ENCODE assay signal across 30 cellular contexts in the genomic region with DNA sequence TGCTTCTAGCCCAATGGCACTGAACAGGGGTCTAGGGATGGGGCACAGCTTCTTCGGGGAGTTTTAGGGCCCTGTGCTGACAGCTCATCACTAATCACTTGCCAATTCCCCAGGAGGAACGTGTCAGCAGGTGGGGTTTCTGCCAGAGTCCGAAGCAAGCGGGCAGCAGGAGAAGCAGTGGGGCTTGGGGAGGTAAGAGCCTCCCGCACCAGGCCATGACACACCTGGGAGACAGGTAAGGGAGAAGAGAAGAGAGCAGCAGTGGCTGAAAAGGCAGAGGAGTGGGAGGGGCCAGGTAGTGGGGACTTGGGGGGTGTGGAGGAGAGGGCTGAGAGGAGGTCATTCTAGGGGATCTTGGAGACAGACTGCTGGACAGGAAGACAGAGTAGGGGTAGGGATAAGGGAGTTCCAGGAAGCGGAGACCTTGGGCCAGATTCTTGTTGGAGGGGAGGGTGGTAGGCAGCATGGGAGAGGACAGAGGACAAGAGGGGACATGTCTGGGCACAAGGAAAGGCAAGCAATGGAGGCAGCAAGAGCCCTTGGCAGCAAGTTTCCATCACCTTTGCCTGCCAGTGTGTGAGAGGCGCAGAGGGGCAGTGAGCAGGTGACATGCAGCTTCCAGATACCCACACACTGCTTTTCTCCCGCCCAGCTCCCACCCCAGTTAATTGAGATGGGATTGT. TPM values are rescaled to one million over a fixed set of nuclear protein-coding genes. Genes with fewer than 3 reads are reported as not detected.
DNase-seq lines count a peak whose midpoint lies in the region; ATAC-seq and TF ChIP-seq lines count a peak whose summit lies in the region.
"Had no signal": no experiment of that assay in that cellular context is flagged by ENCODE, and none has a peak within 500 bp of the region (broad histone marks: within the 10 kb centered on the region; RNA-seq: fewer than 3 reads in every experiment).

No MANE protein-coding gene starts in this region.

- H3K4me1 ChIP-seq in CD8-positive, alpha-beta memory T cell (ENCODE audit: insufficient read depth, low read length): peaks cover 46% of the 10 kb centered on the region

- H3K4me3 ChIP-seq in CD8-positive, alpha-beta memory T cell (ENCODE audit: low read length): no peak overlapping the region
- H3K4me3 ChIP-seq in coronary artery: no peak overlapping the region
- H3K4me3 ChIP-seq: lung had no signal

- no peaks in the 10 kb centered on the region for H3K9me3 Mint-ChIP-seq in activated CD8-positive, alpha-beta T cell treated with anti-CD3 and anti-CD28 coated beads, Interleukin-2, amount 10 ng/mL, durations not matched to agents 7 days and 5 days (ENCODE audit: insufficient read depth)
- no peaks in the 10 kb centered on the region for H3K9me3 Mint-ChIP-seq in activated CD8-positive, alpha-beta T cell treated with anti-CD3 and anti-CD28 coated beads for 36 hours
- no peaks in the 10 kb centered on the region for H3K9me3 Mint-ChIP-seq in CD8-positive, alpha-beta memory T cell
- H3K9me3 Mint-ChIP-seq in WTC11 (no peaks in the 10 kb centered on the region), naive B cell (no peaks in the 10 kb centered on the region)
- H3K9me3 Mint-ChIP-seq: H9; neural crest cell; stimulated activated naive CD8-positive, alpha-beta T cell treated with anti-CD3 and anti-CD28 coated beads, Interleukin-15, amount 100 ng/mL, for 72 hours had no signal

- peaks cover 52% of the 10 kb centered on the region for H3K36me3 Mint-ChIP-seq in activated CD8-positive, alpha-beta T cell treated with anti-CD3 and anti-CD28 coated beads, Interleukin-2, amount 10 ng/mL, durations not matched to agents 7 days and 5 days (ENCODE audit: low read depth)
- H3K36me3 Mint-ChIP-seq in activated CD8-positive, alpha-beta T cell treated with anti-CD3 and anti-CD28 coated beads for 36 hours (ENCODE audit: low read depth): peaks cover 22% of the 10 kb centered on the region
- H3K36me3 Mint-ChIP-seq in CD8-positive, alpha-beta memory T cell: peaks cover 0 to 18% (median 2%) of the 10 kb centered on the region in 3 donors
- H3K36me3 Mint-ChIP-seq in WTC11 (no peaks in the 10 kb centered on the region), naive B cell (no peaks in the 10 kb centered on the region)

- peaks cover 6% of the 10 kb centered on the region for H3K36me3 ChIP-seq in CD8-positive, alpha-beta memory T cell (ENCODE audit: insufficient read depth, low read length)
- H3K36me3 ChIP-seq: right atrium auricular region, thoracic aorta had no signal

- peak overlapping the region; percentile 44 for H3K27ac Mint-ChIP-seq in activated CD8-positive, alpha-beta T cell treated with anti-CD3 and anti-CD28 coated beads, Interleukin-2, amount 10 ng/mL, durations not matched to agents 7 days and 5 days
- H3K27ac Mint-ChIP-seq in activated CD8-positive, alpha-beta T cell treated with anti-CD3 and anti-CD28 coated beads for 36 hours: no peak overlapping the region
- H3K27ac Mint-ChIP-seq in CD8-positive, alpha-beta memory T cell: peak overlapping the region in 6 of 8 donors; percentile 26 to 89 (median 67)
- no peak overlapping the region for H3K27ac Mint-ChIP-seq in WTC11
- peak overlapping the region in 2 of 6 donors; percentile 37 to 96 for H3K27ac Mint-ChIP-seq in naive B cell
- H3K27ac Mint-ChIP-seq: CD4-positive, CD25-positive, alpha-beta regulatory T cell had no signal

- H3K27ac ChIP-seq in CD8-positive, alpha-beta memory T cell (ENCODE audit: low read depth, low read length): no peak overlapping the region
- H3K27ac ChIP-seq in coronary artery: no peak overlapping the region
- H3K27ac ChIP-seq: right atrium auricular region had no signal

- peaks cover 69% of the 10 kb centered on the region for H3K4me1 Mint-ChIP-seq in activated CD8-positive, alpha-beta T cell treated with anti-CD3 and anti-CD28 coated beads, Interleukin-2, amount 10 ng/mL, durations not matched to agents 7 days and 5 days (ENCODE audit: low read depth)
- H3K4me1 Mint-ChIP-seq in activated CD8-positive, alpha-beta T cell treated with anti-CD3 and anti-CD28 coated beads for 36 hours (ENCODE audit: low read depth): peaks cover 29% of the 10 kb centered on the region
- H3K4me1 Mint-ChIP-seq in CD8-positive, alpha-beta memory T cell: peaks cover 29 to 72% (median 30%) of the 10 kb centered on the region in 3 donors
- peaks cover 28% of the 10 kb centered on the region for H3K4me1 Mint-ChIP-seq in WTC11
- peaks cover 27 to 49% (median 40%) of the 10 kb centered on the region in 3 donors for H3K4me1 Mint-ChIP-seq in naive B cell

- intact Hi-C loops in activated CD8-positive, alpha-beta T cell treated with anti-CD3 and anti-CD28 coated beads for 36 hours (cut with micrococcal nuclease): loop anchor here (2.0 kb wide), 1 partner anchor 45 kb away; no protein-coding TSS in a partner anchor

- POLR2A ChIA-PET in activated CD8-positive, alpha-beta T cell treated with anti-CD3 and anti-CD28 coated beads, Interleukin-2, amount 10 ng/mL, durations not matched to agents 7 days and 5 days (lab: Charles Lee): interaction anchor here (1.1 to 6.0 kb wide), 5 partner anchors 11 to 44 kb away, joined by 5 to 39 read pairs (median 6); a partner anchor contains a TSS
- POLR2A ChIA-PET in activated CD8-positive, alpha-beta T cell treated with anti-CD3 and anti-CD28 coated beads for 36 hours (lab: Charles Lee): interaction anchor here (0.8 to 5.9 kb wide), 12 partner anchors 8 to 98 kb away, joined by 3 to 57 read pairs (median 11); a partner anchor contains a TSS
- POLR2A ChIA-PET in CD8-positive, alpha-beta memory T cell (lab: Charles Lee): interaction anchor here (1.5 to 3.6 kb wide), 4 partner anchors 14 to 46 kb away, joined by 4 to 22 read pairs (median 14); no protein-coding TSS in a partner anchor
- POLR2A ChIA-PET in WTC11 (lab: Charles Lee): no interaction called here

- no peaks in the 10 kb centered on the region for H3K9me3 ChIP-seq in CD8-positive, alpha-beta memory T cell (ENCODE audit: low read length)
- H3K9me3 ChIP-seq: right atrium auricular region, thoracic aorta had no signal

- no peak overlapping the region for H3K4me3 Mint-ChIP-seq in activated CD8-positive, alpha-beta T cell treated with anti-CD3 and anti-CD28 coated beads, Interleukin-2, amount 10 ng/mL, durations not matched to agents 7 days and 5 days
- H3K4me3 Mint-ChIP-seq in activated CD8-positive, alpha-beta T cell treated with anti-CD3 and anti-CD28 coated beads for 36 hours: no peak overlapping the region
- H3K4me3 Mint-ChIP-seq in CD8-positive, alpha-beta memory T cell: peak overlapping the region; percentile 6 to 91 (median 55)
- H3K4me3 Mint-ChIP-seq in WTC11: peak overlapping the region; percentile 6
- H3K4me3 Mint-ChIP-seq in naive B cell: peak overlapping the region in 7 of 8 donors; percentile 9 to 90 (median 64)
- H3K4me3 Mint-ChIP-seq: neural crest cell had no signal

- CTCF ChIA-PET in activated CD8-positive, alpha-beta T cell treated with anti-CD3 and anti-CD28 coated beads, Interleukin-2, amount 10 ng/mL, durations not matched to agents 7 days and 5 days (lab: Charles Lee): interaction anchor here (1.3 to 7.2 kb wide), 8 partner anchors 10 to 193 kb away, joined by 3 to 92 read pairs (median 14); a partner anchor contains a TSS
- CTCF ChIA-PET in activated CD8-positive, alpha-beta T cell treated with anti-CD3 and anti-CD28 coated beads for 36 hours (lab: Charles Lee): interaction anchor here (0.8 to 9.1 kb wide), 11 partner anchors 11 to 182 kb away, joined by 3 to 210 read pairs (median 12); no protein-coding TSS in a partner anchor
- CTCF ChIA-PET in CD8-positive, alpha-beta memory T cell (lab: Charles Lee): interaction anchor here (1.2 to 8.3 kb wide), 6 partner anchors 12 to 66 kb away, joined by 4 to 173 read pairs (median 66); a partner anchor contains a TSS
- CTCF ChIA-PET in WTC11 (lab: Charles Lee): interaction anchor here (0.8 to 5.1 kb wide), 12 partner anchors 11 to 71 kb away, joined by 3 to 30 read pairs (median 4); no protein-coding TSS in a partner anchor

- no peak for ATAC-seq in activated CD8-positive, alpha-beta T cell treated with anti-CD3 and anti-CD28 coated beads, Interleukin-2, amount 10 ng/mL, durations not matched to agents 7 days and 5 days
- no peak for ATAC-seq in activated CD8-positive, alpha-beta T cell treated with anti-CD3 and anti-CD28 coated beads for 36 hours
- no peak for ATAC-seq in WTC11
- ATAC-seq in naive B cell (ENCODE audit: low read depth in 2 of 2): no peak

- H3K27me3 ChIP-seq in CD8-positive, alpha-beta memory T cell (ENCODE audit: insufficient read depth, low read length, poor library complexity, severe bottlenecking): no peaks in the 10 kb centered on the region

- no peak for TF ChIP-seq CTCF in activated CD8-positive, alpha-beta T cell treated with anti-CD3 and anti-CD28 coated beads for 36 hours (IDR thresholded peaks at IDR 0.05)
- TF ChIP-seq CTCF in WTC11 (IDR thresholded peaks at IDR 0.05) (no peak), coronary artery (IDR thresholded peaks at IDR 0.05) (no peak)

- peaks cover 5% of the 10 kb centered on the region for H3K27me3 Mint-ChIP-seq in activated CD8-positive, alpha-beta T cell treated with anti-CD3 and anti-CD28 coated beads, Interleukin-2, amount 10 ng/mL, durations not matched to agents 7 days and 5 days (ENCODE audit: low read depth)
- peaks cover 12% of the 10 kb centered on the region for H3K27me3 Mint-ChIP-seq in activated CD8-positive, alpha-beta T cell treated with anti-CD3 and anti-CD28 coated beads for 36 hours
- no peaks in the 10 kb centered on the region for H3K27me3 Mint-ChIP-seq in CD8-positive, alpha-beta memory T cell
- H3K27me3 Mint-ChIP-seq in WTC11 (ENCODE audit: low read depth) (peaks cover 92% of the 10 kb centered on the region), naive B cell (peaks cover 0 to 29% (median 9%) of the 10 kb centered on the region in 3 donors)

- DNase-seq in activated CD8-positive, alpha-beta T cell treated with anti-CD3 and anti-CD28 coated beads, Interleukin-2, amount 10 ng/mL, durations not matched to agents 7 days and 5 days: no peak
- DNase-seq in activated CD8-positive, alpha-beta T cell treated with anti-CD3 and anti-CD28 coated beads for 36 hours: no peak
- no peak for DNase-seq in CD8-positive, alpha-beta memory T cell
- no peak for DNase-seq in WTC11 (ENCODE audit: low spot score)
- no peak for DNase-seq in naive B cell
- no peak for DNase-seq in coronary artery (ENCODE audit: low spot score)
- no peak for DNase-seq in cortex of kidney (lab: John Stamatoyannopoulos, UW)
- DNase-seq in HuH-7.5 (ENCODE audit: low spot score): no peak
- DNase-seq: activated CD4-positive, alpha-beta T cell treated with anti-CD3 and anti-CD28 coated beads for 1 hour; activated gamma-delta T cell; anterior cingulate cortex; CD4-positive, CD25-positive, alpha-beta regulatory T cell; DND-41; effector CD4-positive, alpha-beta T cell; erythroblast; hypothalamus; left cardiac atrium; NCI-H1417; NCI-H2029; NCI-H524; small intestine; stimulated activated naive CD8-positive, alpha-beta T cell treated with anti-CD3 and anti-CD28 coated beads, Interleukin-15, amount 100 ng/mL, for 72 hours; T-helper 2 cell had no signal

RNA-seq across cellular contexts. Expression of a gene that starts 4.9 kb away (rescaled TPM):
- not detected for total RNA-seq in activated CD8-positive, alpha-beta T cell treated with anti-CD3 and anti-CD28 coated beads, Interleukin-2, amount 10 ng/mL, durations not matched to agents 7 days and 5 days
- total RNA-seq in activated CD8-positive, alpha-beta T cell treated with anti-CD3 and anti-CD28 coated beads for 36 hours: not detected
- total RNA-seq in CD8-positive, alpha-beta memory T cell: not detected
- 0.91 TPM for polyA plus RNA-seq in CD8-positive, alpha-beta memory T cell
- 0.81 to 1.1 TPM (median 0.85 TPM) in 3 replicates for total RNA-seq in WTC11 (2021)
- polyA plus RNA-seq in naive B cell (ENCODE audit: low read depth in 6 of 6): under 1 TPM in 4 of 6 donors, not detected in 2; 0.25 to 0.58 (median 0.31) TPM
- total RNA-seq: activated CD8-positive, alpha-beta memory T cell treated with anti-CD3 and anti-CD28 coated beads for 36 hours; CD4-positive, CD25-positive, alpha-beta regulatory T cell; glomerular endothelial cell; neural crest cell had no signal

RNA-seq across cellular contexts. Expression of a gene that starts 15.2 kb away (rescaled TPM):
- total RNA-seq in activated CD8-positive, alpha-beta T cell treated with anti-CD3 and anti-CD28 coated beads, Interleukin-2, amount 10 ng/mL, durations not matched to agents 7 days and 5 days: 100 to 1,000 TPM; 110 to 117 TPM
- 10 to 100 TPM; 39.3 to 45.1 TPM for total RNA-seq in activated CD8-positive, alpha-beta T cell treated with anti-CD3 and anti-CD28 coated beads for 36 hours
- total RNA-seq in CD8-positive, alpha-beta memory T cell: 10 to 100 TPM; 46.4 to 48.5 TPM
- polyA plus RNA-seq in CD8-positive, alpha-beta memory T cell: 95.4 TPM
- total RNA-seq in WTC11 (2021): 1.2 to 1.6 TPM (median 1.5 TPM) in 3 replicates
- polyA plus RNA-seq in naive B cell (ENCODE audit: low read depth in 6 of 6): 10 to 100 TPM in 4 of 6 donors, 1 to 10 TPM in 2; 8.1 to 28.4 (median 18.0) TPM

RNA-seq across cellular contexts. Expression of a gene that starts 15.3 kb away (rescaled TPM):
- 10 to 100 TPM; 40.0 to 45.4 TPM for total RNA-seq in activated CD8-positive, alpha-beta T cell treated with anti-CD3 and anti-CD28 coated beads, Interleukin-2, amount 10 ng/mL, durations not matched to agents 7 days and 5 days
- total RNA-seq in activated CD8-positive, alpha-beta T cell treated with anti-CD3 and anti-CD28 coated beads for 36 hours: 10 to 100 TPM; 21.7 to 23.9 TPM
- total RNA-seq in CD8-positive, alpha-beta memory T cell: 10 to 100 TPM; 24.0 to 26.5 TPM
- polyA plus RNA-seq in CD8-positive, alpha-beta memory T cell: 33.6 TPM
- total RNA-seq in WTC11 (2021): 0.34 to 0.70 TPM (median 0.50 TPM) in 3 replicates
- 10 to 100 TPM in 3 of 6 donors, 1 to 10 TPM in 3; 4.5 to 16.0 (median 11.3) TPM for polyA plus RNA-seq in naive B cell (ENCODE audit: low read depth in 6 of 6)
- total RNA-seq: neural crest cell had no signal

Comparison
In these comparisons a context has a peak if more than half of its experiments do, and no peak if none do; other contexts are left out.
1. H3K27ac Mint-ChIP-seq: peak in activated CD8-positive, alpha-beta T cell treated with anti-CD3 and anti-CD28 coated beads, Interleukin-2, amount 10 ng/mL, durations not matched to agents 7 days and 5 days (single experiment) and CD8-positive, alpha-beta memory T cell (6 of 8); none in activated CD8-positive, alpha-beta T cell treated with anti-CD3 and anti-CD28 coated beads for 36 hours (single experiment) and WTC11 (single experiment).
2. H3K4me3 Mint-ChIP-seq: peak in CD8-positive, alpha-beta memory T cell (7 of 7), WTC11 (single experiment) and naive B cell (7 of 8); none in activated CD8-positive, alpha-beta T cell treated with anti-CD3 and anti-CD28 coated beads, Interleukin-2, amount 10 ng/mL, durations not matched to agents 7 days and 5 days (single experiment) and activated CD8-positive, alpha-beta T cell treated with anti-CD3 and anti-CD28 coated beads for 36 hours (single experiment).
3. RNA of a gene that starts 15.2 kb away (total RNA-seq): 110 to 117 TPM in activated CD8-positive, alpha-beta T cell treated with anti-CD3 and anti-CD28 coated beads, Interleukin-2, amount 10 ng/mL, durations not matched to agents 7 days and 5 days, 46.4 to 48.5 TPM in CD8-positive, alpha-beta memory T cell and 39.3 to 45.1 TPM in activated CD8-positive, alpha-beta T cell treated with anti-CD3 and anti-CD28 coated beads for 36 hours; 1.2 to 1.6 TPM in WTC11; every median in the first group is over 10 times any median in the second.
4. RNA of a gene that starts 15.3 kb away (total RNA-seq): 40.0 to 45.4 TPM in activated CD8-positive, alpha-beta T cell treated with anti-CD3 and anti-CD28 coated beads, Interleukin-2, amount 10 ng/mL, durations not matched to agents 7 days and 5 days, 24.0 to 26.5 TPM in CD8-positive, alpha-beta memory T cell and 21.7 to 23.9 TPM in activated CD8-positive, alpha-beta T cell treated with anti-CD3 and anti-CD28 coated beads for 36 hours; 0.34 to 0.70 TPM in WTC11; every median in the first group is over 10 times any median in the second.